In the genomic region with DNA sequence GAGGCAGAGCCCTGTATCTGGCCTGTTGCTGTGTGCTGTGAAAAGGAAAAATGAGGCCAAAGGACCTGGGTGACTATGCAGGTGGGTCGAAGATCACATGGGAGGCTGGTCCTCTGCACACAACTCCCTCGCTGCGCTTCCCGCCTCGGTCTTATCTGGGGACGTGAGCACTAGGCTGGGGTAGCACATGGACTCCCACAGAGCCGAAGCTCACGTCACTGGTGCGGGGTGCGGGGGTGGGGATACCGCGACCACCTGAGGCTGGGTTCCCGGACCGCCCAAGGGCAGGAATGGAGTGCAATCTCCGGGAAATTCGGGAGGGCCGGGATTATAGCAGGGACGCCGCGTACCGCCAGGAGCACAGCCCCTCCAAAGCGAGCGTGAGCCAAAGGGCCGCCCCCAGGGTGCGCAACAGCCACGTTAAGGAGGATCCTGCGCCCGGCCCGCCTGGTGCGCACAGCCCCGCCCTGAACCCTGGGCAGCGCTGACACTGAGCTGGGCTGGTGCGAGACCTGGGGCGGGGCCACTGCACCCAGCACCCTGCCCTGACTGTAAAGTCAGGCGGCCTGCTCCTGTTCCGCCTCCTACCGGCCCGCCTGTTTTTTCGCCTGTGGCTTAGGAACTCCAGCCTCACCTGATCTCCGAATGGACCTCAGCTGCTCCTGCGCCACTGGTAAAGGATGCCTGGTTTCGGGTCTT, we compare ENCODE assay signal across 8 cellular contexts. TPM values are rescaled to one million over a fixed set of nuclear protein-coding genes. Genes with fewer than 3 reads are reported as not detected.
DNase-seq lines count a peak whose midpoint lies in the region; ATAC-seq and TF ChIP-seq lines count a peak whose summit lies in the region.

No MANE protein-coding gene starts in this region.

- peaks cover 100% of the 10 kb centered on the region for H3K27me3 ChIP-seq in HUES48 (ENCODE audit: control insufficient read depth, insufficient read depth, low read length)
- peaks cover 0 to 5% of the 10 kb centered on the region in 2 donors for H3K27me3 ChIP-seq in duodenal mucosa (ENCODE audit: control insufficient read depth in 1 of 2, insufficient read depth in 2 of 2, low read length in 2 of 2)

- no peak overlapping the region; the same call in 1 of the 2 replicates for H3K4me3 ChIP-seq in GM12864 (ENCODE audit: low read depth, low read length)
- H3K4me3 ChIP-seq in HUES48 (ENCODE audit: low read depth, low read length) = peak overlapping the region; percentile 54
- peak overlapping the region; percentile 59 to 66 for H3K4me3 ChIP-seq in duodenal mucosa (ENCODE audit: low read depth in 1 of 2, low read length in 2 of 2)
- no peak overlapping the region for H3K4me3 ChIP-seq in mucosa of descending colon

- H3K36me3 ChIP-seq in HUES48 (ENCODE audit: control insufficient read depth, insufficient read depth, low read length) (no peaks in the 10 kb centered on the region), duodenal mucosa (ENCODE audit: control insufficient read depth in 1 of 2, insufficient read depth in 2 of 2, low read length in 2 of 2) (no peaks in the 10 kb centered on the region), mucosa of descending colon (ENCODE audit: low read depth) (no peaks in the 10 kb centered on the region)

- no peak for DNase-seq in GM12864 (ENCODE audit: low read depth)
- peak; percentile 64 for DNase-seq in activated CD4-positive, alpha-beta T cell treated with anti-CD3 and anti-CD28 coated beads, Interleukin-2, amount 50 U/mL, for 1 hour
- peak; percentile 90 to 93 (median 92) for DNase-seq in mucosa of descending colon
- DNase-seq in stimulated activated CD8-positive, alpha-beta memory T cell treated with anti-CD3 and anti-CD28 coated beads, Interleukin-4, amount 100 ng/mL, for 48 hours = peak; percentile 86

- H3K9me3 ChIP-seq in HUES48 (ENCODE audit: control insufficient read depth, insufficient read depth, low read length) = no peaks in the 10 kb centered on the region
- H3K9me3 ChIP-seq in duodenal mucosa (ENCODE audit: control insufficient read depth in 1 of 2, low read length in 2 of 2) = no peaks in the 10 kb centered on the region
- no peaks in the 10 kb centered on the region for H3K9me3 ChIP-seq in mucosa of descending colon

- H3K4me1 ChIP-seq in HUES48 (ENCODE audit: control insufficient read depth, insufficient read depth, low read length) (peaks cover 10% of the 10 kb centered on the region), duodenal mucosa (ENCODE audit: control insufficient read depth in 1 of 2, insufficient read depth in 2 of 2, low read length in 2 of 2) (peaks cover 40 to 42% of the 10 kb centered on the region in 2 donors), mucosa of descending colon (ENCODE audit: low read depth) (peaks cover 30% of the 10 kb centered on the region)

- no peak overlapping the region for H3K9ac ChIP-seq in HUES48 (ENCODE audit: low read depth, low read length)
- H3K9ac ChIP-seq in duodenal mucosa (ENCODE audit: low read depth in 1 of 2, low read length in 2 of 2) = peak overlapping the region; percentile 52 to 61

- intact Hi-C loops in mucosa of descending colon (cut with DNase I, micrococcal nuclease) = no loop called here

- TF ChIP-seq CTCF in GM12864 (IDR thresholded peaks at IDR 0.05; ENCODE audit: low read depth, low read length, missing control alignments) (peak; percentile 15), mucosa of descending colon (IDR thresholded peaks at IDR 0.05) (peak; percentile 51)

- H3K27ac ChIP-seq in HUES48 (ENCODE audit: low read depth, low read length) = no peak overlapping the region
- H3K27ac ChIP-seq in duodenal mucosa (ENCODE audit: low read depth, low read length) = peak overlapping the region; percentile 86

- ATAC-seq in mucosa of descending colon (peak; percentile 95), GM19035 (IDR thresholded peaks at IDR 0.05; ENCODE audit: unreplicated experiment) (no peak), GM19455 (IDR thresholded peaks at IDR 0.05; ENCODE audit: unreplicated experiment) (no peak)

RNA-seq across cellular contexts. Expression of a gene that starts 4.8 kb away (rescaled TPM):
- total RNA-seq in mucosa of descending colon = 1 to 10 TPM; 4.5 to 9.7 (median 8.9) TPM

RNA-seq across cellular contexts. Expression of a gene that starts 8.5 kb away (rescaled TPM):
- not detected for total RNA-seq in mucosa of descending colon

RNA-seq across cellular contexts. Expression of a gene that starts 10.8 kb away (rescaled TPM):
- 10 to 100 TPM in 2 of 3 donors, 1 to 10 TPM in 1; 9.5 to 40.0 (median 23.3) TPM for total RNA-seq in mucosa of descending colon

RNA-seq across cellular contexts. Expression of a gene that starts 14.5 kb away (rescaled TPM):
- 10 to 100 TPM in 2 of 3 donors, 1 to 10 TPM in 1; 6.1 to 35.5 (median 27.8) TPM for total RNA-seq in mucosa of descending colon

RNA-seq across cellular contexts. Expression of a gene that starts 17.6 kb away (rescaled TPM):
- 100 to 1,000 TPM in 2 of 3 donors, 10 to 100 TPM in 1; 86.6 to 343 (median 237) TPM for total RNA-seq in mucosa of descending colon

Comparison
In these comparisons a context has a peak if more than half of its experiments do, and no peak if none do; other contexts are left out.
1. H3K4me3 ChIP-seq: peak in HUES48 (single experiment) and duodenal mucosa (2 of 2); none in GM12864 (single experiment) and mucosa of descending colon (single experiment).